ENCODE assay signal across 8 cellular contexts in genomic region chr2:73828818-73829570, GRCh38. TPM values are rescaled to one million over a fixed set of nuclear protein-coding genes. Genes with fewer than 3 reads are reported as not detected.
DNase-seq lines count a peak whose midpoint lies in the region; ATAC-seq and TF ChIP-seq lines count a peak whose summit lies in the region.

Gene STAMBP, plus strand, starts transcription at chr2:73828961. Its CDS starts 1,896 bp downstream, at chr2:73830857.

- H3K4me3 ChIP-seq in GM12865 (ENCODE audit: low read depth, low read length) (peak within 1 kb of the TSS; percentile 69), ovary (peak within 1 kb of the TSS; percentile 83), thyroid gland (replicated peaks in 1 of 3) (peak within 1 kb of the TSS; percentile 69 to 89 (median 85))

- peaks cover 4% of the 10 kb centered on the region for H3K9me3 Mint-ChIP-seq in activated naive CD8-positive, alpha-beta T cell treated with anti-CD3 and anti-CD28 coated beads, Interleukin-2, amount 50 U/mL, for 24 hours

- H3K27me3 ChIP-seq in ovary (no peaks in the 10 kb centered on the region), thyroid gland (no peaks in the 10 kb centered on the region)

- intact Hi-C loops in Right ventricle myocardium inferior (cut with DNase I) (loop anchor here (10.0 kb wide), 5 partner anchors 156 to 586 kb away; partner anchors contain the start of genes BOLA3 and TET3), ovary (cut with DNase I) (loop anchor here in 2 of 4 donors (10.0 kb wide), 2 partner anchors 176 to 506 kb away; no protein-coding TSS in a partner anchor), thyroid gland (cut with DNase I) (loop anchor here (10.0 kb wide), 2 partner anchors 316 to 506 kb away; partner anchors contain the start of gene BOLA3)

- DNase-seq in GM12865 (ENCODE audit: low read depth) (peak; percentile 96), NCI-H1417 treated with DMSO at 0.1 percent for 48 hours (lab: John Stamatoyannopoulos, UW) (peak; percentile 87), SW480 (ENCODE audit: low spot score) (peak; percentile 98), Right ventricle myocardium inferior (ENCODE audit: missing footprints) (peak; percentile 97), ovary (peak; percentile 96 to 98 (median 97)), thyroid gland (peak; percentile 97 to 98)
- peak; percentile 91 for DNase-seq in activated naive CD8-positive, alpha-beta T cell treated with anti-CD3 and anti-CD28 coated beads, Interleukin-2, amount 50 U/mL, for 24 hours

- WGBS in ovary, 3 donors = 0 to 1% (median 1%) methylated on average over 29 to 48 of the region's 48 CpGs
- WGBS in thyroid gland, 2 donors = 0 to 1% methylated on average over 36 to 42 of the region's 48 CpGs

- H3K36me3 ChIP-seq in ovary = no peaks in the 10 kb centered on the region
- no peaks in the 10 kb centered on the region for H3K36me3 ChIP-seq in thyroid gland

- no peaks in the 10 kb centered on the region for H3K27me3 Mint-ChIP-seq in activated naive CD8-positive, alpha-beta T cell treated with anti-CD3 and anti-CD28 coated beads, Interleukin-2, amount 50 U/mL, for 24 hours

- peak within 1 kb of the TSS; percentile 91 for H3K4me3 Mint-ChIP-seq in activated naive CD8-positive, alpha-beta T cell treated with anti-CD3 and anti-CD28 coated beads, Interleukin-2, amount 50 U/mL, for 24 hours

- ATAC-seq in HG02763 (IDR thresholded peaks at IDR 0.05; ENCODE audit: unreplicated experiment) (peak; percentile 85), Right ventricle myocardium inferior (peak; percentile 98)
- peak; percentile 63 for ATAC-seq in activated naive CD8-positive, alpha-beta T cell treated with anti-CD3 and anti-CD28 coated beads, Interleukin-2, amount 50 U/mL, for 24 hours

- peaks cover 24% of the 10 kb centered on the region for H3K36me3 Mint-ChIP-seq in activated naive CD8-positive, alpha-beta T cell treated with anti-CD3 and anti-CD28 coated beads, Interleukin-2, amount 50 U/mL, for 24 hours (ENCODE audit: low read depth)

- peaks cover 49% of the 10 kb centered on the region for H3K4me1 Mint-ChIP-seq in activated naive CD8-positive, alpha-beta T cell treated with anti-CD3 and anti-CD28 coated beads, Interleukin-2, amount 50 U/mL, for 24 hours

- no peaks in the 10 kb centered on the region for H3K9me3 ChIP-seq in ovary
- no peaks in the 10 kb centered on the region for H3K9me3 ChIP-seq in thyroid gland

- TF ChIP-seq CTCF in GM12865 (IDR thresholded peaks at IDR 0.05; ENCODE audit: insufficient read depth, low read depth, low read length, missing control alignments) (no peak), ovary (IDR thresholded peaks at IDR 0.05) (peak in 1 of 3 donors; percentile 11), thyroid gland (IDR thresholded peaks at IDR 0.05) (no peak)

- no peak for TF ChIP-seq EP300 in ovary (IDR thresholded peaks at IDR 0.05)

- H3K27ac ChIP-seq in ovary = peak within 1 kb of the TSS; percentile 56 to 96
- peak within 1 kb of the TSS; percentile 83 to 87 (median 84) for H3K27ac ChIP-seq in thyroid gland

- TF ChIP-seq POLR2A in ovary (IDR thresholded peaks at IDR 0.05) = peak; percentile 83
- peak in 1 of 2 donors; percentile 73 for TF ChIP-seq POLR2A in thyroid gland (IDR thresholded peaks at IDR 0.05)

- H3K4me1 ChIP-seq in ovary (ENCODE audit: insufficient read depth) = peaks cover 9% of the 10 kb centered on the region
- H3K4me1 ChIP-seq in thyroid gland = peaks cover 11 to 15% of the 10 kb centered on the region in 2 donors

- H3K27ac Mint-ChIP-seq in activated naive CD8-positive, alpha-beta T cell treated with anti-CD3 and anti-CD28 coated beads, Interleukin-2, amount 50 U/mL, for 24 hours = peak within 1 kb of the TSS; percentile 97

RNA-seq across cellular contexts. Expression of gene STAMBP, which starts in this region (rescaled TPM):
- total RNA-seq in Right ventricle myocardium inferior (27.8 TPM), ovary (10 to 100 TPM; 17.0 to 34.2 (median 28.1) TPM), thyroid gland (10 to 100 TPM; 31.9 to 45.2 (median 36.6) TPM)
- polyA plus RNA-seq in ovary = 10 to 100 TPM; 24.7 to 67.9 TPM

Comparison
In these comparisons a context has a peak if more than half of its experiments do, and no peak if none do; other contexts are left out.
1. Peak in every context shown above with its lines: DNase-seq, ATAC-seq, H3K4me3 ChIP-seq and H3K27ac ChIP-seq.